In genomic region chr18:396571-396970, GRCh38 we compare ENCODE assay signal across 2 cellular contexts.
TF ChIP-seq lines count a peak whose summit lies in the region.

No MANE protein-coding gene starts in this region.

TF ChIP-seq in SK-N-SH, 30 proteins besides CTCF, POLR2A, EP300 and RAD21 (continued from another document):
- TF ChIP-seq, protein P1, sequence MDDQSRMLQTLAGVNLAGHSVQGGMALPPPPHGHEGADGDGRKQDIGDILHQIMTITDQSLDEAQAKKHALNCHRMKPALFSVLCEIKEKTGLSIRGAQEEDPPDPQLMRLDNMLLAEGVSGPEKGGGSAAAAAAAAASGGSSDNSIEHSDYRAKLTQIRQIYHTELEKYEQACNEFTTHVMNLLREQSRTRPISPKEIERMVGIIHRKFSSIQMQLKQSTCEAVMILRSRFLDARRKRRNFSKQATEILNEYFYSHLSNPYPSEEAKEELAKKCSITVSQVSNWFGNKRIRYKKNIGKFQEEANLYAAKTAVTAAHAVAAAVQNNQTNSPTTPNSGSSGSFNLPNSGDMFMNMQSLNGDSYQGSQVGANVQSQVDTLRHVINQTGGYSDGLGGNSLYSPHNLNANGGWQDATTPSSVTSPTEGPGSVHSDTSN (IDR thresholded peaks at IDR 0.05) = no peak
- TF ChIP-seq YY1 (IDR thresholded peaks at IDR 0.05; ENCODE audit: low read depth) (no peak), TEAD4 (IDR thresholded peaks at IDR 0.05; ENCODE audit: borderline replicate concordance, insufficient read depth) (no peak), POLR2AphosphoS5 (IDR thresholded peaks at IDR 0.05; ENCODE audit: low read depth, low read length) (no peak), MEF2A (IDR thresholded peaks at IDR 0.05; ENCODE audit: borderline replicate concordance, low read depth) (no peak)

TF ChIP-seq in SK-N-SH treated with all-trans-retinoic acid at 6 μM for 48 hours, 23 proteins besides CTCF, POLR2A, EP300 and RAD21 (continued from another document):
- no peak for TF ChIP-seq ZNF70 (CRISPR knock-in tag; IDR thresholded peaks at IDR 0.05)
- TF ChIP-seq, protein P2, sequence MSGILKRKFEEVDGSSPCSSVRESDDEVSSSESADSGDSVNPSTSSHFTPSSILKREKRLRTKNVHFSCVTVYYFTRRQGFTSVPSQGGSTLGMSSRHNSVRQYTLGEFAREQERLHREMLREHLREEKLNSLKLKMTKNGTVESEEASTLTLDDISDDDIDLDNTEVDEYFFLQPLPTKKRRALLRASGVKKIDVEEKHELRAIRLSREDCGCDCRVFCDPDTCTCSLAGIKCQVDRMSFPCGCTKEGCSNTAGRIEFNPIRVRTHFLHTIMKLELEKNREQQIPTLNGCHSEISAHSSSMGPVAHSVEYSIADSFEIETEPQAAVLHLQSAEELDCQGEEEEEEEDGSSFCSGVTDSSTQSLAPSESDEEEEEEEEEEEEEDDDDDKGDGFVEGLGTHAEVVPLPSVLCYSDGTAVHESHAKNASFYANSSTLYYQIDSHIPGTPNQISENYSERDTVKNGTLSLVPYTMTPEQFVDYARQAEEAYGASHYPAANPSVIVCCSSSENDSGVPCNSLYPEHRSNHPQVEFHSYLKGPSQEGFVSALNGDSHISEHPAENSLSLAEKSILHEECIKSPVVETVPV (CRISPR knock-in tag; IDR thresholded peaks at IDR 0.05) = no peak
- TF ChIP-seq BACH2 (CRISPR knock-in tag; IDR thresholded peaks at IDR 0.05; ENCODE audit: borderline replicate concordance) = no peak
- TF ChIP-seq, protein P3, sequence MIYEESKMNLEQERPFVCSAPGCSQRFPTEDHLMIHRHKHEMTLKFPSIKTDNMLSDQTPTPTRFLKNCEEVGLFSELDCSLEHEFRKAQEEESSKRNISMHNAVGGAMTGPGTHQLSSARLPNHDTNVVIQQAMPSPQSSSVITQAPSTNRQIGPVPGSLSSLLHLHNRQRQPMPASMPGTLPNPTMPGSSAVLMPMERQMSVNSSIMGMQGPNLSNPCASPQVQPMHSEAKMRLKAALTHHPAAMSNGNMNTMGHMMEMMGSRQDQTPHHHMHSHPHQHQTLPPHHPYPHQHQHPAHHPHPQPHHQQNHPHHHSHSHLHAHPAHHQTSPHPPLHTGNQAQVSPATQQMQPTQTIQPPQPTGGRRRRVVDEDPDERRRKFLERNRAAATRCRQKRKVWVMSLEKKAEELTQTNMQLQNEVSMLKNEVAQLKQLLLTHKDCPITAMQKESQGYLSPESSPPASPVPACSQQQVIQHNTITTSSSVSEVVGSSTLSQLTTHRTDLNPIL (CRISPR knock-in tag; IDR thresholded peaks at IDR 0.05; ENCODE audit: low read depth) = no peak
- no peak for TF ChIP-seq PATZ1 (CRISPR knock-in tag; IDR thresholded peaks at IDR 0.05; ENCODE audit: borderline replicate concordance)
- TF ChIP-seq SNAI2 (CRISPR knock-in tag; IDR thresholded peaks at IDR 0.05) = no peak
- TF ChIP-seq ZC3H10 (CRISPR knock-in tag; IDR thresholded peaks at IDR 0.05) = no peak
- no peak for TF ChIP-seq OSR1 (CRISPR knock-in tag; IDR thresholded peaks at IDR 0.05)
- TF ChIP-seq TOX (CRISPR knock-in tag; IDR thresholded peaks at IDR 0.05; ENCODE audit: borderline replicate concordance) = no peak
- TF ChIP-seq, protein P4, sequence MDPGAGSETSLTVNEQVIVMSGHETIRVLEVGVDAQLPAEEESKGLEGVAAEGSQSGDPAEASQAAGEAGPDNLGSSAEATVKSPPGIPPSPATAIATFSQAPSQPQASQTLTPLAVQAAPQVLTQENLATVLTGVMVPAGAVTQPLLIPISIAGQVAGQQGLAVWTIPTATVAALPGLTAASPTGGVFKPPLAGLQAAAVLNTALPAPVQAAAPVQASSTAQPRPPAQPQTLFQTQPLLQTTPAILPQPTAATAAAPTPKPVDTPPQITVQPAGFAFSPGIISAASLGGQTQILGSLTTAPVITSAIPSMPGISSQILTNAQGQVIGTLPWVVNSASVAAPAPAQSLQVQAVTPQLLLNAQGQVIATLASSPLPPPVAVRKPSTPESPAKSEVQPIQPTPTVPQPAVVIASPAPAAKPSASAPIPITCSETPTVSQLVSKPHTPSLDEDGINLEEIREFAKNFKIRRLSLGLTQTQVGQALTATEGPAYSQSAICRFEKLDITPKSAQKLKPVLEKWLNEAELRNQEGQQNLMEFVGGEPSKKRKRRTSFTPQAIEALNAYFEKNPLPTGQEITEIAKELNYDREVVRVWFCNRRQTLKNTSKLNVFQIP (CRISPR knock-in tag; IDR thresholded peaks at IDR 0.05; ENCODE audit: borderline replicate concordance, low read depth) = no peak
- TF ChIP-seq PPARA (CRISPR knock-in tag; IDR thresholded peaks at IDR 0.05; ENCODE audit: borderline replicate concordance) = no peak
- TF ChIP-seq ZFP3 (CRISPR knock-in tag; IDR thresholded peaks at IDR 0.05) = no peak
